2 cellular contexts compared by ENCODE assay signal in the genomic region with DNA sequence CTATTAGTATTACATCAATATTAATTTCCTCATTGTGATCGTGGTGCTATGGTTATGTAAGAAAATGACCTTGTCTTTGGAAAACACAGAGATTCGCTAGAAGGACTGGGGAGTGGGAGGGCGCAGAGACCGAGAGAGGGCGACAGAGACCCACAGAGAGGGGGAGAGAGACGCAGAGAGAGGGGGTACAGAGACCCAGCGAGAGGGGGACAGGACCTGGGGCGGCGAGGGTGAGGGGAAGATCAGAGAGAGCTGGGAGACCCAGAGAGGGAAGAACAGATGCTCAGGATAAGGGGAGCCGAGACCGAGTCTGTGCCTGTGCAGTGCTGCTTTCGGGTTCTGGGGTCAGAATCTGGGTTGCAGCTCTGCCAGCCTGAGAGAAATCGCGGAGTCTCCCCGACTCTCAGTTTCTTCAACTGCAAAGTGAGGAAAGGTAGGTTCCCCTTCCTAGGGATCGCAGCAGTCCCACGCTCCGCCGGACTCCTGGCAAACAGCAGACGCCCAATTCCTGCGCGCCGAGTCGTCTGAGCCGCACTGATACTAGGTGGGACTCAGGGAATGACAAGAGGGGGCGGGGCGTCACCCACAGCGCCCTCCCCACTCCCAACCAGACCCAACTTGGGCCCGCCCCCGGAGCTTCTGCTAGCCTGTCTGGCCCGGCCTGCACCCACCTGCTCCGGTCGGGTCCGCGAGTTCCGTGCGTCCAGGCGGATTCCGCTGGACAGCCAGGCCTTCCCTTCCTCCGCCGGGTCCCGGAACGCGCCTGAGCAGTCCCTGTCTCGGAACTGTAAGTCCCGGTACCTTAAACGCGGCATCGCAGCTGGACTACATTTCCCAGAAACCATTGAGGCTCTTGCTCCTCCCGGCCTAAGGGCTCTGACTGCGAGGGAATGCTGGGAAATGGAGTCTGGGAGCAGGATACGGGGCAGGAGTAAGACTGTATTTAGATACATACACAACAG.
TF ChIP-seq lines count a peak whose summit lies in the region.

No MANE protein-coding gene starts in this region.

TF ChIP-seq in HEK293, 187 proteins besides CTCF, POLR2A, EP300 and RAD21 (continued from another document and continues in another):
- TF ChIP-seq, protein P1, sequence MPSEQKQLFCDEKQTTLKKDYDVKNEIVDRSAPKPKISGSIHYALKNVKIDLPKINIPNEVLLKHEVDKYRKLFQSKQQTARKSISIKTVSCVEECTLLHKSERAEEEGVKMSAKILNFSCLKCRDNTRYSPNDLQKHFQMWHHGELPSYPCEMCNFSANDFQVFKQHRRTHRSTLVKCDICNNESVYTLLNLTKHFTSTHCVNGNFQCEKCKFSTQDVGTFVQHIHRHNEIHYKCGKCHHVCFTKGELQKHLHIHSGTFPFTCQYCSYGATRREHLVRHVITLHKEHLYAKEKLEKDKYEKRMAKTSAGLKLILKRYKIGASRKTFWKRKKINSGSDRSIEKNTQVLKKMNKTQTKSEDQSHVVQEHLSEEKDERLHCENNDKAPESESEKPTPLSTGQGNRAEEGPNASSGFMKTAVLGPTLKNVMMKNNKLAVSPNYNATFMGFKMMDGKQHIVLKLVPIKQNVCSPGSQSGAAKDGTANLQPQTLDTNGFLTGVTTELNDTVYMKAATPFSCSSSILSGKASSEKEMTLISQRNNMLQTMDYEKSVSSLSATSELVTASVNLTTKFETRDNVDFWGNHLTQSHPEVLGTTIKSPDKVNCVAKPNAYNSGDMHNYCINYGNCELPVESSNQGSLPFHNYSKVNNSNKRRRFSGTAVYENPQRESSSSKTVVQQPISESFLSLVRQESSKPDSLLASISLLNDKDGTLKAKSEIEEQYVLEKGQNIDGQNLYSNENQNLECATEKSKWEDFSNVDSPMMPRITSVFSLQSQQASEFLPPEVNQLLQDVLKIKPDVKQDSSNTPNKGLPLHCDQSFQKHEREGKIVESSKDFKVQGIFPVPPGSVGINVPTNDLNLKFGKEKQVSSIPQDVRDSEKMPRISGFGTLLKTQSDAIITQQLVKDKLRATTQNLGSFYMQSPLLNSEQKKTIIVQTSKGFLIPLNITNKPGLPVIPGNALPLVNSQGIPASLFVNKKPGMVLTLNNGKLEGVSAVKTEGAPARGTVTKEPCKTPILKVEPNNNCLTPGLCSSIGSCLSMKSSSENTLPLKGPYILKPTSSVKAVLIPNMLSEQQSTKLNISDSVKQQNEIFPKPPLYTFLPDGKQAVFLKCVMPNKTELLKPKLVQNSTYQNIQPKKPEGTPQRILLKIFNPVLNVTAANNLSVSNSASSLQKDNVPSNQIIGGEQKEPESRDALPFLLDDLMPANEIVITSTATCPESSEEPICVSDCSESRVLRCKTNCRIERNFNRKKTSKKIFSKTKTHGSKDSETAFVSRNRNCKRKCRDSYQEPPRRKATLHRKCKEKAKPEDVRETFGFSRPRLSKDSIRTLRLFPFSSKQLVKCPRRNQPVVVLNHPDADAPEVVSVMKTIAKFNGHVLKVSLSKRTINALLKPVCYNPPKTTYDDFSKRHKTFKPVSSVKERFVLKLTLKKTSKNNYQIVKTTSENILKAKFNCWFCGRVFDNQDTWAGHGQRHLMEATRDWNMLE (tag by site-specific recombination; conservative IDR thresholded peaks at IDR 0.05; ENCODE audit: low read depth): no peak
- TF ChIP-seq ZNF221 (tag by site-specific recombination; IDR thresholded peaks at IDR 0.05; ENCODE audit: borderline replicate concordance) (no peak), TCF7L2 (IDR thresholded peaks at IDR 0.05; ENCODE audit: borderline replicate concordance, low read depth, low read length) (no peak), ZFP3 (tag by site-specific recombination; IDR thresholded peaks at IDR 0.05; ENCODE audit: low read depth) (no peak), ZNF549 (tag by site-specific recombination; IDR thresholded peaks at IDR 0.05) (no peak), ZNF416 (tag by site-specific recombination; IDR thresholded peaks at IDR 0.05) (no peak), ZNF157 (tag by site-specific recombination; IDR thresholded peaks at IDR 0.05) (no peak), ZFP37 (tag by site-specific recombination; IDR thresholded peaks at IDR 0.05) (0 out of 2 replicates have a peak, but pooled peaks have one; percentile 22), ZNF777 (tag by site-specific recombination; IDR thresholded peaks at IDR 0.05; ENCODE audit: borderline replicate concordance) (no peak), ZNF2 (tag by site-specific recombination; IDR thresholded peaks at IDR 0.05) (no peak), ZNF223 (tag by site-specific recombination; IDR thresholded peaks at IDR 0.05) (no peak), ZNF394 (tag by site-specific recombination; IDR thresholded peaks at IDR 0.05; ENCODE audit: borderline replicate concordance) (no peak), ZNF623 (tag by site-specific recombination; IDR thresholded peaks at IDR 0.05) (no peak), ZNF473 (tag by site-specific recombination; IDR thresholded peaks at IDR 0.05) (no peak), ZNF701 (tag by site-specific recombination; IDR thresholded peaks at IDR 0.05) (no peak), ZBTB1 (tag by site-specific recombination; IDR thresholded peaks at IDR 0.05) (no peak), ZNF510 (tag by site-specific recombination; IDR thresholded peaks at IDR 0.05; ENCODE audit: insufficient replicate concordance) (no peak), ZNF433 (tag by site-specific recombination; IDR thresholded peaks at IDR 0.05; ENCODE audit: low read depth) (no peak), ZNF248 (tag by site-specific recombination; IDR thresholded peaks at IDR 0.05) (no peak), ZNF776 (tag by site-specific recombination; IDR thresholded peaks at IDR 0.05; ENCODE audit: borderline replicate concordance) (no peak), RBAK (tag by site-specific recombination; IDR thresholded peaks at IDR 0.05) (no peak), YY1 (tag by site-specific recombination; IDR thresholded peaks at IDR 0.05) (no peak), ZSCAN30 (tag by site-specific recombination; IDR thresholded peaks at IDR 0.05) (no peak), ZNF423 (tag by site-specific recombination; IDR thresholded peaks at IDR 0.05) (no peak), ZNF529 (tag by site-specific recombination; IDR thresholded peaks at IDR 0.05; ENCODE audit: insufficient replicate concordance) (no peak)
- TF ChIP-seq, protein P2, sequence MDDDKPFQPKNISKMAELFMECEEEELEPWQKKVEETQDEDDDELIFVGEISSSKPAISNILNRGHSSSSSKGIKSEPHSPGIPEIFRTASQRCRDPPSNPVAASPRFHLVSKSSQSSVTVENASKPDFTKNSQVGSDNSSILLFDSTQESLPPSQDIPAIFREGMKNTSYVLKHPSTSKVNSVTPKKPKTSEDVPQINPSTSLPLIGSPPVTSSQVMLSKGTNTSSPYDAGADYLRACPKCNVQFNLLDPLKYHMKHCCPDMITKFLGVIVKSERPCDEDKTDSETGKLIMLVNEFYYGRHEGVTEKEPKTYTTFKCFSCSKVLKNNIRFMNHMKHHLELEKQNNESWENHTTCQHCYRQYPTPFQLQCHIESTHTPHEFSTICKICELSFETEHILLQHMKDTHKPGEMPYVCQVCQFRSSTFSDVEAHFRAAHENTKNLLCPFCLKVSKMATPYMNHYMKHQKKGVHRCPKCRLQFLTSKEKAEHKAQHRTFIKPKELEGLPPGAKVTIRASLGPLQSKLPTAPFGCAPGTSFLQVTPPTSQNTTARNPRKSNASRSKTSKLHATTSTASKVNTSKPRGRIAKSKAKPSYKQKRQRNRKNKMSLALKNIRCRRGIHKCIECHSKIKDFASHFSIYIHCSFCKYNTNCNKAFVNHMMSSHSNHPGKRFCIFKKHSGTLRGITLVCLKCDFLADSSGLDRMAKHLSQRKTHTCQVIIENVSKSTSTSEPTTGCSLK (tag by site-specific recombination; IDR thresholded peaks at IDR 0.05): no peak

TF ChIP-seq in HepG2, 621 proteins besides CTCF, POLR2A, EP300 and RAD21 (continued from another document and continues in another):
- TF ChIP-seq, protein P3, sequence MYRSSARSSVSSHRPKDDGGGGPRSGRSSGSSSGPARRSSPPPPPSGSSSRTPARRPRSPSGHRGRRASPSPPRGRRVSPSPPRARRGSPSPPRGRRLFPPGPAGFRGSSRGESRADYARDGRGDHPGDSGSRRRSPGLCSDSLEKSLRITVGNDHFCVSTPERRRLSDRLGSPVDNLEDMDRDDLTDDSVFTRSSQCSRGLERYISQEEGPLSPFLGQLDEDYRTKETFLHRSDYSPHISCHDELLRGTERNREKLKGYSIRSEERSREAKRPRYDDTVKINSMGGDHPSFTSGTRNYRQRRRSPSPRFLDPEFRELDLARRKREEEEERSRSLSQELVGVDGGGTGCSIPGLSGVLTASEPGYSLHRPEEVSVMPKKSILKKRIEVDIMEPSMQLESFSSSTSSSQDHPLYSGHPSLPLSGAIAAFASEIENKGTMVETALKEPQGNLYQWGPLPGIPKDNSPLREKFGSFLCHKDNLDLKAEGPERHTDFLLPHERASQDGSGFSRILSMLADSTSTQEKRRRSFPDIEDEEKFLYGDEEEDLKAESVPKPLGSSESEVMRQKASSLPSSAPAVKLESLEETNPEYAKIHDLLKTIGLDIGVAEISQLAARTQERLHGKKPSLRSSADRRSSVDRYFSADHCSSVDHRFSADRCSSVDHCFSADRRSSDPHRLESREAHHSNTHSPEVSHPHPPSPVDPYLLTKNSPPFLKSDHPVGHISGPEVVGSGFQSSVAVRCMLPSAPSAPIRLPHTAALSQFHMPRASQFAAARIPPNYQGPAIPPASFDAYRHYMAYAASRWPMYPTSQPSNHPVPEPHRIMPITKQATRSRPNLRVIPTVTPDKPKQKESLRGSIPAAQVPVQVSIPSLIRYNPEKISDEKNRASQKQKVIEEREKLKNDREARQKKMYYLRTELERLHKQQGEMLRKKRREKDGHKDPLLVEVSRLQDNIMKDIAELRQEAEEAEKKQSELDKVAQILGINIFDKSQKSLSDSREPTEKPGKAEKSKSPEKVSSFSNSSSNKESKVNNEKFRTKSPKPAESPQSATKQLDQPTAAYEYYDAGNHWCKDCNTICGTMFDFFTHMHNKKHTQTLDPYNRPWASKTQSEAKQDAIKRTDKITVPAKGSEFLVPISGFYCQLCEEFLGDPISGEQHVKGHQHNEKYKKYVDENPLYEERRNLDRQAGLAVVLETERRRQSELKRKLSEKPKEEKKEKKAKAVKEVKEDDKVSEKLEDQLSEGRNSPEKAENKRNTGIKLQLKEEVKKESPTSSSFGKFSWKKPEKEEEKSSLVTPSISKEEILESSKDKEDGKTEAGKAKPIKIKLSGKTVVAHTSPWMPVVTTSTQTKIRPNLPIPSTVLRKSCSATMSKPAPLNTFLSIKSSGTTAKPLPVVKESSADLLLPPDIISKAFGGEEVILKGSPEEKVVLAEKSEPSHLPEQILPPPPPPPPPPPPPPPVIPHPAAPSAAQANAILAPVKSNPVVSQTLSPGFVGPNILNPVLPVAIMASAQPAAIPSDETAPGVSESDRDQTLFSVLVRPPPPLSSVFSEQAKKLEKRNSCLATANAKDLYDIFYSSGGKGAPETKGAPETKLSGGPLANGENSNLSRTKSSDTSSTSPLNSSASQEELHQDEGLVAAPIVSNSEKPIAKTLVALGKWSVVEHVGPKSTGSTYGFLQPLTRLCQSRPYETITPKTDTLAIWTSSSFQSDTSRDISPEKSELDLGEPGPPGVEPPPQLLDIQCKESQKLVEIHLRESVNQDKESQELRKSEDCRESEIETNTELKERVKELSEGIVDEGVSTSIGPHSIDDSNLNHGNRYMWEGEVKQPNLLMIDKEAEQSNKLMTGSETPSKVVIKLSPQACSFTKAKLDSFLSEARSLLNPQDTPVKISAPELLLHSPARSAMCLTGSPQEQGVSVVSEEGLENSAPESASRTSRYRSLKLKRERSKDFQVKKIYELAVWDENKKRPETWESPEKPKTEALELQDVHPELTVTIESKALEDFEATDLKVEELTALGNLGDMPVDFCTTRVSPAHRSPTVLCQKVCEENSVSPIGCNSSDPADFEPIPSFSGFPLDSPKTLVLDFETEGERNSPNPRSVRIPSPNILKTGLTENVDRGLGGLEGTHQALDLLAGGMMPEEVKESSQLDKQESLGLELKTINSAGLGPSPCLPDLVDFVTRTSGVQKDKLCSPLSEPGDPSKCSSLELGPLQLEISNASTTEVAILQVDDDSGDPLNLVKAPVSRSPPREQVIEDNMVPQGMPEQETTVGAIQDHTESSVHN (CRISPR knock-in tag; IDR thresholded peaks at IDR 0.05): peak; percentile 86; the same call in 1 of the 2 replicates
- TF ChIP-seq HCFC1 (IDR thresholded peaks at IDR 0.05; ENCODE audit: low read depth, low read length) (peak; percentile 97), ZBTB3 (CRISPR knock-in tag; IDR thresholded peaks at IDR 0.05; ENCODE audit: borderline replicate concordance, low read depth) (peak; percentile 47; the same call in 1 of the 2 replicates), ZNF382 (CRISPR knock-in tag; IDR thresholded peaks at IDR 0.05; ENCODE audit: borderline replicate concordance) (no peak), BCL6 (CRISPR knock-in tag; IDR thresholded peaks at IDR 0.05) (peak; percentile 5; the same call in 1 of the 2 replicates)
- TF ChIP-seq, protein P4, sequence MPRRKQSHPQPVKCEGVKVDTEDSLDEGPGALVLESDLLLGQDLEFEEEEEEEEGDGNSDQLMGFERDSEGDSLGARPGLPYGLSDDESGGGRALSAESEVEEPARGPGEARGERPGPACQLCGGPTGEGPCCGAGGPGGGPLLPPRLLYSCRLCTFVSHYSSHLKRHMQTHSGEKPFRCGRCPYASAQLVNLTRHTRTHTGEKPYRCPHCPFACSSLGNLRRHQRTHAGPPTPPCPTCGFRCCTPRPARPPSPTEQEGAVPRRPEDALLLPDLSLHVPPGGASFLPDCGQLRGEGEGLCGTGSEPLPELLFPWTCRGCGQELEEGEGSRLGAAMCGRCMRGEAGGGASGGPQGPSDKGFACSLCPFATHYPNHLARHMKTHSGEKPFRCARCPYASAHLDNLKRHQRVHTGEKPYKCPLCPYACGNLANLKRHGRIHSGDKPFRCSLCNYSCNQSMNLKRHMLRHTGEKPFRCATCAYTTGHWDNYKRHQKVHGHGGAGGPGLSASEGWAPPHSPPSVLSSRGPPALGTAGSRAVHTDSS (CRISPR knock-in tag; conservative IDR thresholded peaks at IDR 0.05): peak; percentile 96; the same call in 1 of the 2 replicates
- TF ChIP-seq, protein P5, sequence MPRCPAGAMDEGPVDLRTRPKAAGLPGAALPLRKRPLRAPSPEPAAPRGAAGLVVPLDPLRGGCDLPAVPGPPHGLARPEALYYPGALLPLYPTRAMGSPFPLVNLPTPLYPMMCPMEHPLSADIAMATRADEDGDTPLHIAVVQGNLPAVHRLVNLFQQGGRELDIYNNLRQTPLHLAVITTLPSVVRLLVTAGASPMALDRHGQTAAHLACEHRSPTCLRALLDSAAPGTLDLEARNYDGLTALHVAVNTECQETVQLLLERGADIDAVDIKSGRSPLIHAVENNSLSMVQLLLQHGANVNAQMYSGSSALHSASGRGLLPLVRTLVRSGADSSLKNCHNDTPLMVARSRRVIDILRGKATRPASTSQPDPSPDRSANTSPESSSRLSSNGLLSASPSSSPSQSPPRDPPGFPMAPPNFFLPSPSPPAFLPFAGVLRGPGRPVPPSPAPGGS (CRISPR knock-in tag; IDR thresholded peaks at IDR 0.05): 0 out of 2 replicates have a peak, but pooled peaks have one; percentile 30
- TF ChIP-seq, protein P6, sequence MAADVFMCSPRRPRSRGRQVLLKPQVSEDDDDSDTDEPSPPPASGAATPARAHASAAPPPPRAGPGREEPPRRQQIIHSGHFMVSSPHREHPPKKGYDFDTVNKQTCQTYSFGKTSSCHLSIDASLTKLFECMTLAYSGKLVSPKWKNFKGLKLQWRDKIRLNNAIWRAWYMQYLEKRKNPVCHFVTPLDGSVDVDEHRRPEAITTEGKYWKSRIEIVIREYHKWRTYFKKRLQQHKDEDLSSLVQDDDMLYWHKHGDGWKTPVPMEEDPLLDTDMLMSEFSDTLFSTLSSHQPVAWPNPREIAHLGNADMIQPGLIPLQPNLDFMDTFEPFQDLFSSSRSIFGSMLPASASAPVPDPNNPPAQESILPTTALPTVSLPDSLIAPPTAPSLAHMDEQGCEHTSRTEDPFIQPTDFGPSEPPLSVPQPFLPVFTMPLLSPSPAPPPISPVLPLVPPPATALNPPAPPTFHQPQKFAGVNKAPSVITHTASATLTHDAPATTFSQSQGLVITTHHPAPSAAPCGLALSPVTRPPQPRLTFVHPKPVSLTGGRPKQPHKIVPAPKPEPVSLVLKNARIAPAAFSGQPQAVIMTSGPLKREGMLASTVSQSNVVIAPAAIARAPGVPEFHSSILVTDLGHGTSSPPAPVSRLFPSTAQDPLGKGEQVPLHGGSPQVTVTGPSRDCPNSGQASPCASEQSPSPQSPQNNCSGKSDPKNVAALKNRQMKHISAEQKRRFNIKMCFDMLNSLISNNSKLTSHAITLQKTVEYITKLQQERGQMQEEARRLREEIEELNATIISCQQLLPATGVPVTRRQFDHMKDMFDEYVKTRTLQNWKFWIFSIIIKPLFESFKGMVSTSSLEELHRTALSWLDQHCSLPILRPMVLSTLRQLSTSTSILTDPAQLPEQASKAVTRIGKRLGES (CRISPR knock-in tag; IDR thresholded peaks at IDR 0.05; ENCODE audit: borderline replicate concordance): no peak
